18 cellular contexts compared by ENCODE assay signal in genomic region chr4:89071311-89071710, GRCh38. TPM values are rescaled to one million over a fixed set of nuclear protein-coding genes. Genes with fewer than 3 reads are reported as not detected.
DNase-seq lines count a peak whose midpoint lies in the region; ATAC-seq, FAIRE-seq and TF ChIP-seq lines count a peak whose summit lies in the region.
"Had no signal": no experiment of that assay in that cellular context is flagged by ENCODE, and none has a peak within 500 bp of the region (broad histone marks: within the 10 kb centered on the region; RNA-seq: fewer than 3 reads in every experiment).

No MANE protein-coding gene starts in this region.

- H3K79me2 ChIP-seq in mammary epithelial cell (ENCODE audit: insufficient read depth, low read length), result no peaks in the 10 kb centered on the region

- WGBS in mammary epithelial cell (ENCODE audit: low coverage, missing lambda C conversion rate), result 42% methylated on average over 3 of the region's 3 CpGs

- CTCF ChIA-PET in mammary epithelial cell (lab: Charles Lee; ENCODE audit: low non-redundant PET), result no interaction called here

- no TSS peak for BruUV-seq in mammary epithelial cell (replicated peaks; lab: Mats Ljungman, UMichigan)

- H3K4me1 ChIP-seq in mammary epithelial cell (ENCODE audit: insufficient read depth, low read length) (peaks cover 6% of the 10 kb centered on the region), breast epithelium (no peaks in the 10 kb centered on the region), foreskin keratinocyte (peaks cover 9% of the 10 kb centered on the region), left lung (no peaks in the 10 kb centered on the region)
- H3K4me1 ChIP-seq: BLaER1, Caco-2 had no signal

- H3K9ac ChIP-seq in mammary epithelial cell (ENCODE audit: insufficient read depth, low read length), result no peak overlapping the region
- H3K9ac ChIP-seq: BLaER1 had no signal

- peak overlapping the region; percentile 42 for H2AFZ ChIP-seq in mammary epithelial cell (ENCODE audit: low read depth, low read length)
- H2AFZ ChIP-seq: GM23338 had no signal

- H3K36me3 ChIP-seq in mammary epithelial cell (ENCODE audit: insufficient read depth, low read length) (no peaks in the 10 kb centered on the region), breast epithelium (no peaks in the 10 kb centered on the region), bronchial epithelial cell (ENCODE audit: control insufficient read depth, insufficient read depth, low read length) (no peaks in the 10 kb centered on the region), left lung (no peaks in the 10 kb centered on the region)
- H3K36me3 ChIP-seq: BLaER1 had no signal

- H4K20me1 ChIP-seq in mammary epithelial cell (ENCODE audit: insufficient read depth, low read length), result no peaks in the 10 kb centered on the region
- H4K20me1 ChIP-seq: BLaER1 had no signal

- intact Hi-C loops in mammary epithelial cell (cut with micrococcal nuclease) (no loop called here), breast epithelium (cut with DNase I; ENCODE audit: low total_unique reads) (no loop called here), left lung (cut with DNase I) (no loop called here)

- in situ Hi-C loops in mammary epithelial cell (cut with MboI; ENCODE audit: low sequenced_read_pairs in 2 of 2), result no loop called here

- H3K4me3 ChIP-seq in mammary epithelial cell (replicated peaks in 1 of 3; ENCODE audit: insufficient read depth in 1 of 3, low read depth in 2 of 3, low read length in 3 of 3) (no peak overlapping the region), breast epithelium (no peak overlapping the region), bronchial epithelial cell (ENCODE audit: low read depth, low read length) (no peak overlapping the region), left lung (no peak overlapping the region)
- H3K4me3 ChIP-seq: BLaER1, GM23338 had no signal

- no peak overlapping the region for H3K27ac ChIP-seq in mammary epithelial cell (ENCODE audit: insufficient read depth, low read depth, low read length)
- H3K27ac ChIP-seq in breast epithelium, result no peak overlapping the region
- H3K27ac ChIP-seq in foreskin keratinocyte, result no peak overlapping the region
- no peak overlapping the region for H3K27ac ChIP-seq in left lung
- H3K27ac ChIP-seq: BLaER1, C4-2B had no signal

- TF ChIP-seq CTCF in mammary epithelial cell (conservative IDR thresholded peaks at IDR 0.05 in 1 of 2, IDR thresholded peaks at IDR 0.05 in 1 of 2; ENCODE audit: extremely low read depth in 1 of 2, insufficient read depth in 1 of 2, low read depth in 1 of 2, low read length in 2 of 2), result no peak
- no peak for TF ChIP-seq CTCF in breast epithelium (IDR thresholded peaks at IDR 0.05)
- no peak for TF ChIP-seq CTCF in bronchial epithelial cell (IDR thresholded peaks at IDR 0.05; ENCODE audit: insufficient read depth, low read length, severe bottlenecking)
- no peak for TF ChIP-seq CTCF in foreskin keratinocyte (conservative IDR thresholded peaks at IDR 0.05)
- TF ChIP-seq CTCF in left lung (IDR thresholded peaks at IDR 0.05), result no peak

- DNase-seq in mammary epithelial cell (peak; percentile 41), breast epithelium (ENCODE audit: low spot score in 2 of 2) (no peak), bronchial epithelial cell (ENCODE audit: low read depth) (peak; percentile 72), foreskin keratinocyte (peak; percentile 47 to 68), mucosa of gallbladder (ENCODE audit: low spot score) (no peak), left lung (no peak)
- DNase-seq: Caco-2; CD4-positive, CD25-positive, alpha-beta regulatory T cell; CD8-positive, alpha-beta T cell; DMS153; DND-41; H9 had no signal

- H3K4me2 ChIP-seq in mammary epithelial cell (ENCODE audit: insufficient read depth, low read depth, low read length), result peak overlapping the region; percentile 16
- H3K4me2 ChIP-seq: BLaER1, GM23338 had no signal

- no peak for TF ChIP-seq POLR2A in breast epithelium (IDR thresholded peaks at IDR 0.05)

- ATAC-seq in foreskin keratinocyte (no peak), HG02938 (IDR thresholded peaks at IDR 0.05; ENCODE audit: unreplicated experiment) (no peak), left lung (no peak)
- ATAC-seq: CD8-positive, alpha-beta T cell; GM23338; HCT116 had no signal

- H3K9me3 ChIP-seq in mammary epithelial cell (replicated peaks; ENCODE audit: insufficient read depth, low read length) (no peaks in the 10 kb centered on the region), breast epithelium (no peaks in the 10 kb centered on the region), left lung (no peaks in the 10 kb centered on the region)
- H3K9me3 ChIP-seq: BLaER1, Caco-2 had no signal

- H3K27me3 ChIP-seq in mammary epithelial cell (ENCODE audit: insufficient read depth, low read length) (no peaks in the 10 kb centered on the region), breast epithelium (no peaks in the 10 kb centered on the region), bronchial epithelial cell (ENCODE audit: control insufficient read depth, insufficient read depth, low read length) (no peaks in the 10 kb centered on the region), foreskin keratinocyte (no peaks in the 10 kb centered on the region), left lung (no peaks in the 10 kb centered on the region)
- H3K27me3 ChIP-seq: BLaER1 had no signal

- FAIRE-seq in bronchial epithelial cell (lab: Jason Lieb, UNC), result no peak
- FAIRE-seq: GM12892 had no signal

- dilution Hi-C loops in mammary epithelial cell (cut with HindIII; ENCODE audit: low sequenced_read_pairs), result no loop called here

RNA-seq across cellular contexts. Expression of gene FAM13A, which starts 14.3 kb away (rescaled TPM):
- total RNA-seq in mammary epithelial cell (10 to 100 TPM in 1 of 2 donors, 1 to 10 TPM in 1; 7.8 to 12.8 TPM), breast epithelium (100 to 1,000 TPM in 2 of 3 donors, 10 to 100 TPM in 1; 55.7 to 170 (median 118) TPM), bronchial epithelial cell (5.8 and 6.0 TPM in 2 replicates), foreskin keratinocyte (6.0 and 7.0 TPM in 2 replicates), mucosa of gallbladder (43.8 TPM), left lung (10 to 100 TPM; 22.2 to 24.7 TPM)
- polyA plus RNA-seq in mammary epithelial cell (4.7 TPM), foreskin keratinocyte (2.2 and 2.8 TPM in 2 replicates)
- polyA minus RNA-seq in mammary epithelial cell, result 12.5 TPM

RNA-seq across cellular contexts. Expression of gene TIGD2, which starts 40.0 kb away (rescaled TPM):
- total RNA-seq in mammary epithelial cell (10 to 100 TPM; 14.7 to 14.8 TPM), breast epithelium (10 to 100 TPM in 1 of 3 donors, 1 to 10 TPM in 2; 6.6 to 21.8 (median 8.8) TPM), bronchial epithelial cell (9.0 and 9.2 TPM in 2 replicates), foreskin keratinocyte (9.7 and 11.0 TPM in 2 replicates), mucosa of gallbladder (8.9 TPM), left lung (1 to 10 TPM; 5.4 to 6.7 TPM)
- polyA plus RNA-seq in mammary epithelial cell (3.4 TPM), foreskin keratinocyte (4.3 and 5.9 TPM in 2 replicates)
- polyA minus RNA-seq in mammary epithelial cell, result 2.3 TPM

Comparison
In these comparisons a context has a peak if more than half of its experiments do, and no peak if none do; other contexts are left out.
1. DNase-seq: peak in mammary epithelial cell (single experiment), bronchial epithelial cell (single experiment) and foreskin keratinocyte (2 of 2); none in breast epithelium (0 of 2), mucosa of gallbladder (single experiment) and left lung (0 of 2).